ENCODE assay signal across 12 cellular contexts in genomic region chr3:80770106-80771079, GRCh38.
DNase-seq lines count a peak whose midpoint lies in the region; ATAC-seq and TF ChIP-seq lines count a peak whose summit lies in the region.
"Had no signal": no experiment of that assay in that cellular context is flagged by ENCODE, and none has a peak within 500 bp of the region (broad histone marks: within the 10 kb centered on the region; RNA-seq: fewer than 3 reads in every experiment).

No MANE protein-coding gene starts in this region.

- peak overlapping the region; percentile 88 for H3K4me3 Mint-ChIP-seq in glutamatergic neuron (ENCODE audit: unreplicated experiment)

- no peak for TF ChIP-seq CTCF in glutamatergic neuron (IDR thresholded peaks at IDR 0.05; ENCODE audit: partially characterized antibody, unreplicated experiment)
- TF ChIP-seq CTCF in WERI-Rb-1 (IDR thresholded peaks at IDR 0.05; ENCODE audit: low read depth, low read length), result no peak

- peaks cover 2% of the 10 kb centered on the region for H3K27me3 Mint-ChIP-seq in glutamatergic neuron (ENCODE audit: unreplicated experiment)

- no peaks in the 10 kb centered on the region for H3K9me3 ChIP-seq in WERI-Rb-1 (ENCODE audit: severe bottlenecking)
- H3K9me3 ChIP-seq: uterus had no signal

- peak; percentile 18 for DNase-seq in left cardiac atrium
- DNase-seq in cardiac septum (ENCODE audit: low spot score), result no peak
- DNase-seq in UCSD-AML1 (lab: John Stamatoyannopoulos, UW; ENCODE audit: unreplicated experiment), result peak; percentile 8
- DNase-seq in glutamatergic neuron, result peak; percentile 20
- no peak for DNase-seq in hypothalamus (lab: John Stamatoyannopoulos, UW)
- DNase-seq in WERI-Rb-1, result no peak
- DNase-seq in stimulated activated CD4-positive, alpha-beta T cell treated with anti-CD3 and anti-CD28 coated beads, Interleukin-2, amount 100 ng/mL, for 48 hours, result no peak
- DNase-seq: caudate nucleus, T-helper 9 cell, uterus had no signal

- H3K27ac ChIP-seq in WERI-Rb-1, result no peak overlapping the region
- H3K27ac ChIP-seq: uterus had no signal

- peaks cover 6% of the 10 kb centered on the region for H3K9me3 Mint-ChIP-seq in glutamatergic neuron (ENCODE audit: unreplicated experiment)

- ATAC-seq in left cardiac atrium, result no peak
- no peak for ATAC-seq in GM19035 (IDR thresholded peaks at IDR 0.05; ENCODE audit: unreplicated experiment)

- no peak overlapping the region for H3K4me3 ChIP-seq in WERI-Rb-1 (ENCODE audit: low read depth, low read length)
- H3K4me3 ChIP-seq: lung, uterus had no signal

- intact Hi-C loops in left cardiac atrium (cut with DNase I), result no loop called here
- intact Hi-C loops in cardiac septum (cut with DNase I), result no loop called here

- H3K36me3 Mint-ChIP-seq in glutamatergic neuron (ENCODE audit: unreplicated experiment), result no peaks in the 10 kb centered on the region

- H3K4me1 Mint-ChIP-seq in glutamatergic neuron (ENCODE audit: low read depth, unreplicated experiment), result no peaks in the 10 kb centered on the region

- H3K27me3 ChIP-seq in WERI-Rb-1 (ENCODE audit: insufficient read depth, low read depth, severe bottlenecking), result no peaks in the 10 kb centered on the region
- H3K27me3 ChIP-seq: uterus had no signal

- peak overlapping the region; percentile 86 for H3K27ac Mint-ChIP-seq in glutamatergic neuron (ENCODE audit: unreplicated experiment)

- no peaks in the 10 kb centered on the region for H3K36me3 ChIP-seq in WERI-Rb-1
- H3K36me3 ChIP-seq: uterus had no signal

Comparison
In these comparisons a context has a peak if more than half of its experiments do, and no peak if none do; other contexts are left out.
1. DNase-seq: peak in left cardiac atrium (single experiment), UCSD-AML1 (single experiment) and glutamatergic neuron (single experiment); none in cardiac septum (single experiment), hypothalamus (0 of 51), WERI-Rb-1 (single experiment) and stimulated activated CD4-positive, alpha-beta T cell treated with anti-CD3 and anti-CD28 coated beads, Interleukin-2, amount 100 ng/mL, for 48 hours (0 of 2).